In genomic region chr1:203629509-203630082, GRCh38 we compare ENCODE assay signal across 8 cellular contexts. TPM values are rescaled to one million over a fixed set of nuclear protein-coding genes. Genes with fewer than 3 reads are reported as not detected.
DNase-seq lines count a peak whose midpoint lies in the region; ATAC-seq and TF ChIP-seq lines count a peak whose summit lies in the region.

No MANE protein-coding gene starts in this region.

- CTCF ChIA-PET in activated CD4-positive, alpha-beta memory T cell treated with anti-CD3 and anti-CD28 coated beads for 36 hours (lab: Charles Lee): interaction anchor here (1.0 to 4.3 kb wide), 4 partner anchors 19 to 53 kb away, joined by 4 to 28 read pairs (median 4); no protein-coding TSS in a partner anchor

- H3K4me1 Mint-ChIP-seq in activated CD4-positive, alpha-beta memory T cell treated with anti-CD3 and anti-CD28 coated beads for 36 hours (ENCODE audit: low read depth): peaks cover 47% of the 10 kb centered on the region
- peaks cover 49% of the 10 kb centered on the region for H3K4me1 Mint-ChIP-seq in endothelial cell (ENCODE audit: unreplicated experiment)

- DNase-seq in activated T-cell treated with anti-CD3 and anti-CD28 coated beads for 1 hour (ENCODE audit: low read depth): peak; percentile 39
- DNase-seq in activated T-cell treated with anti-CD3 and anti-CD28 coated beads for 4 hours: no peak
- DNase-seq in activated CD4-positive, alpha-beta memory T cell treated with anti-CD3 and anti-CD28 coated beads for 36 hours: peak; percentile 84
- DNase-seq in endothelial cell (ENCODE audit: low spot score): peak; percentile 71
- peak in 5 of 6 experiments; percentile 24 to 51 (median 47) for DNase-seq in stimulated activated naive CD4-positive, alpha-beta T cell (lab: John Stamatoyannopoulos, UW)

- H3K9me3 Mint-ChIP-seq in activated CD4-positive, alpha-beta memory T cell treated with anti-CD3 and anti-CD28 coated beads for 36 hours: no peaks in the 10 kb centered on the region
- no peaks in the 10 kb centered on the region for H3K9me3 Mint-ChIP-seq in endothelial cell (ENCODE audit: unreplicated experiment)

- no peaks in the 10 kb centered on the region for H3K27me3 Mint-ChIP-seq in activated CD4-positive, alpha-beta memory T cell treated with anti-CD3 and anti-CD28 coated beads for 36 hours
- H3K27me3 Mint-ChIP-seq in endothelial cell (ENCODE audit: unreplicated experiment): peaks cover 11% of the 10 kb centered on the region

- TF ChIP-seq CTCF in endothelial cell (IDR thresholded peaks at IDR 0.05; ENCODE audit: unreplicated experiment): no peak

- peak overlapping the region; percentile 81 for H3K4me3 ChIP-seq in mononuclear cell (ENCODE audit: low read length)

- H3K27me3 ChIP-seq in mononuclear cell (ENCODE audit: insufficient read depth, low read length): no peaks in the 10 kb centered on the region

- intact Hi-C loops in activated CD4-positive, alpha-beta memory T cell treated with anti-CD3 and anti-CD28 coated beads for 36 hours (cut with micrococcal nuclease): loop anchor here (1.0 to 10.0 kb wide), 6 partner anchors 20 to 322 kb away; partner anchors contain the start of genes BTG2, ZBED6 and ZC3H11A

- POLR2A ChIA-PET in activated CD4-positive, alpha-beta memory T cell treated with anti-CD3 and anti-CD28 coated beads for 36 hours (lab: Charles Lee): interaction anchor here (1.0 to 4.7 kb wide), 3 partner anchors 20 to 340 kb away, joined by 3 to 30 read pairs (median 3); no protein-coding TSS in a partner anchor

- H3K27ac Mint-ChIP-seq in activated CD4-positive, alpha-beta memory T cell treated with anti-CD3 and anti-CD28 coated beads for 36 hours: peak overlapping the region; percentile 97
- peak overlapping the region; percentile 62 for H3K27ac Mint-ChIP-seq in endothelial cell (ENCODE audit: unreplicated experiment)

- H3K9me3 ChIP-seq in mononuclear cell (ENCODE audit: low read depth, low read length): no peaks in the 10 kb centered on the region

- peak overlapping the region; percentile 90 for H3K4me3 Mint-ChIP-seq in activated CD4-positive, alpha-beta memory T cell treated with anti-CD3 and anti-CD28 coated beads for 36 hours
- peak overlapping the region; percentile 100 for H3K4me3 Mint-ChIP-seq in endothelial cell (ENCODE audit: unreplicated experiment)

- H3K36me3 Mint-ChIP-seq in activated CD4-positive, alpha-beta memory T cell treated with anti-CD3 and anti-CD28 coated beads for 36 hours: peaks cover 26% of the 10 kb centered on the region
- peaks cover 16% of the 10 kb centered on the region for H3K36me3 Mint-ChIP-seq in endothelial cell (ENCODE audit: low read depth, unreplicated experiment)

- H3K4me1 ChIP-seq in mononuclear cell (ENCODE audit: insufficient read depth, low read length): peaks cover 54% of the 10 kb centered on the region

- ATAC-seq in GM21526 (IDR thresholded peaks at IDR 0.05; ENCODE audit: low FRiP score, unreplicated experiment): no peak
- no peak for ATAC-seq in GM18909 (IDR thresholded peaks at IDR 0.05; ENCODE audit: poor library complexity, unreplicated experiment)

RNA-seq across cellular contexts. Expression of gene ATP2B4, which starts 3.0 kb away (rescaled TPM):
- total RNA-seq in activated CD4-positive, alpha-beta memory T cell treated with anti-CD3 and anti-CD28 coated beads for 36 hours: 10 to 100 TPM; 48.1 to 52.7 TPM
- total RNA-seq in endothelial cell (ENCODE audit: unreplicated experiment): 137 TPM
- total RNA-seq in mononuclear cell: 21.3 TPM
